Comparison of ENCODE assay signal across 19 cellular contexts in the genomic region with DNA sequence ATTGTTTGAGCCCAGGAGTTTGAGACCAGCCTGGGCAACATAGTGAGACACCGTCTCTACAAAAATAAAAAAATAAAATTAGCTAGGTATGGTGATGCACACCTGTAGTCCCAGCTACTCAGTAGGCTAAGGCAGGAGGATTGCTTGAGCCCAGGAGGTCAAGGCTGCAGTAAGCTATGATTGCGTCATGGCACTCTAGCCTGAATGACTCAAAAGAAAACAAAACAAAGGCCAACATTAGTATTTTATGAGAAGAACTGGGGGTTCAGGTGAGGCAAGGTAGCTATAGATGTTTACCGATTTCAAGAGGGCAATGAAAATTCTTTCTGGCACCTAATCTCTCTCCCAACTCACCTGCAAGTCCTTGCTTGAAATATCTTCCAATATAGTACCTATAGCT.
DNase-seq lines count a peak whose midpoint lies in the region; ATAC-seq, FAIRE-seq and TF ChIP-seq lines count a peak whose summit lies in the region.
"Had no signal": no experiment of that assay in that cellular context is flagged by ENCODE, and none has a peak within 500 bp of the region (broad histone marks: within the 10 kb centered on the region; RNA-seq: fewer than 3 reads in every experiment).

No MANE protein-coding gene starts in this region.

- H3K9ac ChIP-seq in colonic mucosa (ENCODE audit: low read depth in 2 of 2, low read length in 2 of 2), result no peak overlapping the region

- intact Hi-C loops in colonic mucosa (cut with DNase I), result loop anchor here (10.0 kb wide), 1 partner anchor 60 kb away; no protein-coding TSS in a partner anchor

- no peaks in the 10 kb centered on the region for H3K9me3 ChIP-seq in colonic mucosa
- H3K9me3 ChIP-seq: Caco-2 had no signal

- no peaks in the 10 kb centered on the region for H3K27me3 ChIP-seq in bronchial epithelial cell (ENCODE audit: control insufficient read depth, insufficient read depth, low read length)
- H3K27me3 ChIP-seq in colonic mucosa, result no peaks in the 10 kb centered on the region

- TF ChIP-seq CTCF in bronchial epithelial cell (IDR thresholded peaks at IDR 0.05; ENCODE audit: insufficient read depth, low read length, severe bottlenecking) (no peak), colonic mucosa (IDR thresholded peaks at IDR 0.05) (no peak)

- H3K27ac ChIP-seq in colonic mucosa, result no peak overlapping the region

- TF ChIP-seq POLR2A in H54 (IDR thresholded peaks at IDR 0.05; ENCODE audit: low read depth, low read length), result no peak

- no peaks in the 10 kb centered on the region for H3K36me3 ChIP-seq in bronchial epithelial cell (ENCODE audit: control insufficient read depth, insufficient read depth, low read length)
- no peaks in the 10 kb centered on the region for H3K36me3 ChIP-seq in colonic mucosa

- no peak for DNase-seq in H54 (ENCODE audit: insufficient read length, low spot score)
- peak; percentile 63 for DNase-seq in M059J (ENCODE audit: low read depth)
- DNase-seq in bronchial epithelial cell (ENCODE audit: low read depth), result peak; percentile 67
- DNase-seq in renal cortical epithelial cell (ENCODE audit: low read depth), result peak; percentile 65
- DNase-seq in activated effector memory CD4-positive, alpha-beta T cell treated with anti-CD3 and anti-CD28 coated beads, Interleukin-2, amount 50 U/mL, for 16 hours, result no peak
- DNase-seq in colonic mucosa, result no peak
- DNase-seq: CD4-positive, CD25-positive, alpha-beta regulatory T cell; DMS153; GOT3; NCI-H1048; NCI-H146; NCI-H2081; NCI-H510A treated with DMSO at 0.1 percent for 48 hours; NCI-H82 had no signal

- H3K4me3 ChIP-seq in bronchial epithelial cell (ENCODE audit: low read depth, low read length) (no peak overlapping the region), colonic mucosa (no peak overlapping the region)

- ATAC-seq in GM21737 (IDR thresholded peaks at IDR 0.05; ENCODE audit: unreplicated experiment) (no peak), GM21423 (IDR thresholded peaks at IDR 0.05; ENCODE audit: unreplicated experiment) (no peak)
- ATAC-seq: Panc1, Right ventricle myocardium inferior had no signal

- FAIRE-seq in H54 (lab: Jason Lieb, UNC), result peak; percentile 72
- no peak for FAIRE-seq in bronchial epithelial cell (lab: Jason Lieb, UNC)

- H3K4me1 ChIP-seq in colonic mucosa, result no peaks in the 10 kb centered on the region
- H3K4me1 ChIP-seq: Caco-2 had no signal

Comparison
In these comparisons a context has a peak if more than half of its experiments do, and no peak if none do; other contexts are left out.
1. DNase-seq: peak in M059J (single experiment), bronchial epithelial cell (single experiment) and renal cortical epithelial cell (single experiment); none in H54 (single experiment), activated effector memory CD4-positive, alpha-beta T cell treated with anti-CD3 and anti-CD28 coated beads, Interleukin-2, amount 50 U/mL, for 16 hours (single experiment) and colonic mucosa (single experiment).